In the genomic region with DNA sequence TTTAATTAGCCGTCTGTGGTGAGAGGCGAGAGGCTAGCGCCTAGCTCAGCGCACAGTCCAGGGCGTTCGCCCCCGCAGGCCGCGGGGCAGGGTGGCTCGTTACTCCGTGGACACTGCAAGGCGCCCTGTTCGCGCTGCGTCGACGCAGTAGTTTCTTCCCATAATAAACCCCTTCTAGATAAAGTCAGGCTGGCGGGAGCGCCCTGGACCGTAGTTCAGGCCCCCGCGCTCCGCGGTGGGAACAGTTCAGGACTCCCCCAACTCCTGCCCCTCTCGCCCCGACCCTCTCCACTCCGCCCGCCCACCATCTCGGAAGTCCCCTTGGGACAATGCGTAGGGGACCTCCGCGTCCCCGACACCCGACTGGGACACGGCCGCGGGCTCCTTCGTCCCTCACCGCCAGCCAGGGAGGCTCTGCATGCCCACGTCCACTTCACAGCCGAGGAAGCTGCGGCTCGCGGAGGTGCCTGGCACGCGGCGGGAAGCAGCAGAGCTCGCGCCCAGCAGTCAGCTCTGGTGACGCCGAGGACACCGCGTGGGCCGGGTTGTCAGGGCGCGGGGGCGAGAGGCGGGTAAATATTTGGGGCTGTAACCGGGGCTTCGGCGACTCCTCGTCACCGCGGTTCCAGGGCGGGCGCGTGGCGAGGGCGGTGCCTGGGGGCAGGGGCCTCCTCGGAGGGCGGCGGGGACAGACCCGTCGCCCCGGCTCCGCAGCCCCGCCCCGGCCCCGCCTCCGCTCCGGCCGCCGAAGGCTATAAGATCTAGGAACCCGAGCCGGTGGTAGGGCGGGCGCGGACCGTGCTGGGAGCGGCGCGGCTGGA, we compare ENCODE assay signal across 8 cellular contexts. TPM values are rescaled to one million over a fixed set of nuclear protein-coding genes. Genes with fewer than 3 reads are reported as not detected.
A peak's percentile ranks its signal among the peaks of the same experiment; 100 is the strongest.
DNase-seq lines count a peak whose midpoint lies in the region; ATAC-seq and TF ChIP-seq lines count a peak whose summit lies in the region.

A gene with protein sequence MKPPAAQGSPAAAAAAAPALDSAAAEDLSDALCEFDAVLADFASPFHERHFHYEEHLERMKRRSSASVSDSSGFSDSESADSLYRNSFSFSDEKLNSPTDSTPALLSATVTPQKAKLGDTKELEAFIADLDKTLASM (plus strand): TSS at position 783 of the 821 bp plus-strand sequence. CDS start 158 bp downstream, outside the sequence.

- CTCF ChIA-PET in activated CD4-positive, alpha-beta T cell treated with anti-CD3 and anti-CD28 coated beads for 36 hours (lab: Charles Lee) = interaction anchor here (0.6 to 2.0 kb wide), 3 partner anchors 190 to 382 kb away, joined by 3 to 6 read pairs (median 3); no protein-coding TSS in a partner anchor

- H3K9me3 Mint-ChIP-seq in activated CD4-positive, alpha-beta T cell treated with anti-CD3 and anti-CD28 coated beads for 36 hours (ENCODE audit: low read depth) = peaks cover 12% of the 10 kb centered on the region

- peak within 1 kb of the TSS; percentile 82 for H3K4me3 Mint-ChIP-seq in activated CD4-positive, alpha-beta T cell treated with anti-CD3 and anti-CD28 coated beads for 36 hours

- H3K27me3 Mint-ChIP-seq in activated CD4-positive, alpha-beta T cell treated with anti-CD3 and anti-CD28 coated beads for 36 hours = no peaks in the 10 kb centered on the region

- H3K4me1 Mint-ChIP-seq in activated CD4-positive, alpha-beta T cell treated with anti-CD3 and anti-CD28 coated beads for 36 hours = peaks cover 36% of the 10 kb centered on the region

- DNase-seq in DMS 273 treated with DMSO at 0.1 percent for 48 hours (lab: John Stamatoyannopoulos, UW) (peak; percentile 8), KBM-7 (peak; percentile 70), choroid plexus epithelial cell (ENCODE audit: low read depth) (peak; percentile 42), left lobe of liver (ENCODE audit: low spot score) (peak; percentile 72), NCI-H1105 (lab: John Stamatoyannopoulos, UW) (no peak)
- peak; percentile 96 for DNase-seq in activated CD4-positive, alpha-beta T cell treated with anti-CD3 and anti-CD28 coated beads for 36 hours
- DNase-seq in stimulated activated CD4-positive, alpha-beta T cell treated with anti-CD3 and anti-CD28 coated beads, Interleukin-1b, Interleukin-23, amount 100 ng/mL, for 48 hours = peak; percentile 94

- no peak for TF ChIP-seq CTCF in choroid plexus epithelial cell (conservative IDR thresholded peaks at IDR 0.05; ENCODE audit: low read depth, low read length)

- ATAC-seq in GM21423 (IDR thresholded peaks at IDR 0.05; ENCODE audit: unreplicated experiment) (peak; percentile 69), left lobe of liver (peak; percentile 86)
- ATAC-seq in activated CD4-positive, alpha-beta T cell treated with anti-CD3 and anti-CD28 coated beads for 36 hours = peak; percentile 74

- intact Hi-C loops in activated CD4-positive, alpha-beta T cell treated with anti-CD3 and anti-CD28 coated beads for 36 hours (cut with DNase I, micrococcal nuclease) = loop anchor here (1.0 to 5.0 kb wide), 8 partner anchors 8 to 1040 kb away; a partner anchor contains a TSS

- in situ Hi-C loops in KBM-7 (cut with MboI; ENCODE audit: low pct_unique_long_range_greater_than_20kb, low sequenced_read_pairs) = no loop called here

- peak within 1 kb of the TSS; percentile 70 for H3K4me3 ChIP-seq in choroid plexus epithelial cell (ENCODE audit: low read depth, low read length)

- H3K27ac Mint-ChIP-seq in activated CD4-positive, alpha-beta T cell treated with anti-CD3 and anti-CD28 coated beads for 36 hours = peak within 1 kb of the TSS; percentile 97

- POLR2A ChIA-PET in activated CD4-positive, alpha-beta T cell treated with anti-CD3 and anti-CD28 coated beads for 36 hours (lab: Charles Lee) = interaction anchor here (0.6 to 2.0 kb wide), 6 partner anchors 8 to 461 kb away, joined by 3 to 9 read pairs (median 4); no protein-coding TSS in a partner anchor

- peaks cover 29% of the 10 kb centered on the region for H3K36me3 Mint-ChIP-seq in activated CD4-positive, alpha-beta T cell treated with anti-CD3 and anti-CD28 coated beads for 36 hours (ENCODE audit: low read depth)

RNA-seq across cellular contexts. Expression of the gene that starts here (rescaled TPM):
- 100 to 1,000 TPM; 134 to 146 TPM for total RNA-seq in activated CD4-positive, alpha-beta T cell treated with anti-CD3 and anti-CD28 coated beads for 36 hours
- total RNA-seq in left lobe of liver = 0.88 TPM

Comparison
In these comparisons a context has a peak if more than half of its experiments do, and no peak if none do; other contexts are left out.
1. RNA of the gene that starts here (total RNA-seq): 134 to 146 TPM in activated CD4-positive, alpha-beta T cell treated with anti-CD3 and anti-CD28 coated beads for 36 hours; 0.88 TPM in left lobe of liver (single experiment); every median in the first group is over 10 times any median in the second.
2. Peak in DNase-seq and ATAC-seq in left lobe of liver; RNA of the gene not detected or under 1 TPM.
3. Peak in every context shown above with its lines, with median percentiles within 50 percentile points of each other: ATAC-seq.